ENCODE assay signal across 8 cellular contexts in genomic region chrX:71178908-71179307, GRCh38. TPM values are rescaled to one million over a fixed set of nuclear protein-coding genes. Genes with fewer than 3 reads are reported as not detected.
DNase-seq lines count a peak whose midpoint lies in the region; ATAC-seq and TF ChIP-seq lines count a peak whose summit lies in the region.

No MANE protein-coding gene starts in this region.

- ATAC-seq in GM19035 (IDR thresholded peaks at IDR 0.05; ENCODE audit: unreplicated experiment): no peak

- H3K9me3 ChIP-seq in DOHH2 (ENCODE audit: control insufficient read depth, insufficient read depth, low read length) (no peaks in the 10 kb centered on the region), OCI-LY1 (ENCODE audit: low read length) (no peaks in the 10 kb centered on the region), osteoblast (ENCODE audit: low read depth, low read length) (no peaks in the 10 kb centered on the region)

- no peak overlapping the region for H3K4me2 ChIP-seq in DOHH2 (ENCODE audit: low read length)
- no peak overlapping the region for H3K4me2 ChIP-seq in OCI-LY1 (ENCODE audit: low read length)
- peak overlapping the region; percentile 7 for H3K4me2 ChIP-seq in osteoblast (ENCODE audit: insufficient read depth, low read length)

- no peak overlapping the region for H2AFZ ChIP-seq in OCI-LY1 (ENCODE audit: low read length)
- no peak overlapping the region for H2AFZ ChIP-seq in osteoblast (ENCODE audit: low read length)

- H3F3A ChIP-seq in DOHH2 (ENCODE audit: control insufficient read depth, insufficient read depth) (peaks cover 2% of the 10 kb centered on the region; the same call in 1 of the 2 replicates), OCI-LY1 (ENCODE audit: insufficient read depth, low read length) (peaks cover 4% of the 10 kb centered on the region; the same call in 1 of the 2 replicates)

- H3K79me2 ChIP-seq in DOHH2 (ENCODE audit: control insufficient read depth, low read length) (no peaks in the 10 kb centered on the region), OCI-LY1 (ENCODE audit: insufficient read depth, low read length) (no peaks in the 10 kb centered on the region), osteoblast (ENCODE audit: insufficient read depth, low read length) (no peaks in the 10 kb centered on the region)

- DNase-seq in HuH-7.5 (ENCODE audit: low spot score) (peak; percentile 27), activated T-helper 1 cell treated with Interleukin-2 at 50 U/mL for 16 hours (ENCODE audit: low read depth) (peak; percentile 8), foreskin fibroblast (peak; percentile 41 to 80), osteoblast (ENCODE audit: insufficient read length, low spot score, missing footprints) (peak; percentile 85), ecto neural progenitor cell (ENCODE audit: low spot score) (no peak)

- H3K36me3 ChIP-seq in DOHH2 (ENCODE audit: control insufficient read depth, low read length) (no peaks in the 10 kb centered on the region), OCI-LY1 (ENCODE audit: insufficient read depth, low read length) (no peaks in the 10 kb centered on the region), osteoblast (ENCODE audit: insufficient read depth, low read length) (no peaks in the 10 kb centered on the region)

- H3K4me3 ChIP-seq in DOHH2 (ENCODE audit: low read length) (no peak overlapping the region), OCI-LY1 (ENCODE audit: low read depth, low read length, poor library complexity, severe bottlenecking) (no peak overlapping the region), foreskin fibroblast (ENCODE audit: low read depth in 1 of 2, low read length in 2 of 2) (no peak overlapping the region), osteoblast (ENCODE audit: insufficient read depth, low read length) (no peak overlapping the region)

- no peaks in the 10 kb centered on the region for H3K27me3 ChIP-seq in DOHH2 (ENCODE audit: control insufficient read depth, low read length)
- H3K27me3 ChIP-seq in OCI-LY1 (ENCODE audit: insufficient read depth, low read length): no peaks in the 10 kb centered on the region
- peaks cover 12% of the 10 kb centered on the region for H3K27me3 ChIP-seq in osteoblast (ENCODE audit: insufficient read depth, low read length)

- TF ChIP-seq CTCF in DOHH2 (IDR thresholded peaks at IDR 0.05; ENCODE audit: low read depth, low read length, poor library complexity, severe bottlenecking) (peak; percentile 57), OCI-LY1 (IDR thresholded peaks at IDR 0.05; ENCODE audit: low read length) (peak; percentile 55), foreskin fibroblast (IDR thresholded peaks at IDR 0.05; ENCODE audit: low read depth, low read length) (peak; percentile 38), osteoblast (IDR thresholded peaks at IDR 0.05; ENCODE audit: extremely low read depth, low read depth, low read length) (peak; percentile 81)

- no peak overlapping the region for H3K27ac ChIP-seq in DOHH2 (ENCODE audit: low read depth, low read length)
- H3K27ac ChIP-seq in OCI-LY1 (ENCODE audit: low read depth, low read length, poor library complexity, severe bottlenecking): no peak overlapping the region
- H3K27ac ChIP-seq in osteoblast (ENCODE audit: low read depth, low read length): no peak overlapping the region

- peaks cover 27% of the 10 kb centered on the region for H3K4me1 ChIP-seq in DOHH2 (ENCODE audit: control insufficient read depth, low read length)
- H3K4me1 ChIP-seq in OCI-LY1 (ENCODE audit: insufficient read depth, low read length, severe bottlenecking): peaks cover 23% of the 10 kb centered on the region
- H3K4me1 ChIP-seq in osteoblast (ENCODE audit: insufficient read depth, low read length): peaks cover 11% of the 10 kb centered on the region

- H3K9me2 ChIP-seq in DOHH2 (replicated peaks; ENCODE audit: control insufficient read depth, low read length) (no peaks in the 10 kb centered on the region), OCI-LY1 (ENCODE audit: low read depth, low read length) (no peaks in the 10 kb centered on the region)

- H4K20me1 ChIP-seq in DOHH2 (ENCODE audit: control insufficient read depth, insufficient read depth, low read depth, low read length): no peaks in the 10 kb centered on the region
- no peaks in the 10 kb centered on the region for H4K20me1 ChIP-seq in OCI-LY1 (ENCODE audit: insufficient read depth, low read length)
- no peaks in the 10 kb centered on the region for H4K20me1 ChIP-seq in osteoblast (ENCODE audit: insufficient read depth, low read length)

- H3K9ac ChIP-seq in OCI-LY1 (ENCODE audit: low read length): no peak overlapping the region

RNA-seq across cellular contexts. Expression of gene NLGN3, which starts 34.3 kb away (rescaled TPM):
- 0.29 and 0.36 TPM in 2 replicates for total RNA-seq in osteoblast

RNA-seq across cellular contexts. Expression of gene GJB1, which starts 44.1 kb away (rescaled TPM):
- total RNA-seq in osteoblast: not detected in 2 replicates
